ENCODE assay signal across 9 cellular contexts in the genomic region with DNA sequence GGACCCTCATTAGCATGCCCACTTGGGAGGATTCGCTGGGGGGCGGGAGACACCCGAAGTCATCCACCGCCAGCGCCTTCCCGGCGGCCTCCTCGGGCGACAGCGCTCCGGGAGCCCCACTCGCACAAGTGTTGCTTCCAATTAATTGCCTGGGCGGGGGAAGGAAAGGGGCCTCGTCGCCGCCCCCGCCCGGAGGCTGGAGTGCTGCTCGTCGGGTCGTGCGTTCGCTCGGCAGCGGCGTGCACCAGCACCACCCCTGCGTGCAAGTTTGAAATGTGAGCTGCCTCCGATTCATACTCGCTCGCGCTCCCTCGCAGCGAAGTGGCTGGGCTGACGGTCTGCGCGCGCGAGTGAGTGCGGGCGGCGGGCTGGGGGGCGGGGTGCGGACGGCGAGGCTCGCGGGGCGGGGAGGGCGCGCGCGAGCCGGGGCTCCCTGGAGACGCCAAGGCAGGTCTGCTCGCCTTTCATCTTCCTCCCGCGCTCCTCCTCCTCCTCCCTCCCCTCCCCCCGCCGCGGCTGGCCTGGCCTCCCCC.
DNase-seq lines count a peak whose midpoint lies in the region; ATAC-seq and TF ChIP-seq lines count a peak whose summit lies in the region.
"Had no signal": no experiment of that assay in that cellular context is flagged by ENCODE, and none has a peak within 500 bp of the region (broad histone marks: within the 10 kb centered on the region; RNA-seq: fewer than 3 reads in every experiment).

No MANE protein-coding gene starts in this region.

- intact Hi-C loops in sigmoid colon (cut with DNase I) = no loop called here

- no peaks in the 10 kb centered on the region for H3K36me3 ChIP-seq in sigmoid colon

- no peaks in the 10 kb centered on the region for H3K9me3 ChIP-seq in sigmoid colon

- H3K4me3 ChIP-seq in astrocyte of the cerebellum (ENCODE audit: low read depth, low read length) = peak overlapping the region; percentile 39
- peak overlapping the region; percentile 37 to 69 (median 57) for H3K4me3 ChIP-seq in sigmoid colon

- no peaks in the 10 kb centered on the region for H3K36me3 Mint-ChIP-seq in T-cell

- H3K9me3 Mint-ChIP-seq in T-cell = no peaks in the 10 kb centered on the region

- TF ChIP-seq EP300 in sigmoid colon (IDR thresholded peaks at IDR 0.05) = no peak

- peaks cover 42 to 53% (median 49%) of the 10 kb centered on the region in 3 donors for H3K4me1 Mint-ChIP-seq in T-cell

- no peaks in the 10 kb centered on the region for H3K27me3 ChIP-seq in sigmoid colon

- peak; percentile 40 to 56 (median 52) for ATAC-seq in T-cell (replicated peaks in 1 of 4)
- ATAC-seq: HCT116 had no signal

- peak; percentile 43 for TF ChIP-seq POLR2A in GM19193 (IDR thresholded peaks at IDR 0.05; ENCODE audit: extremely low read depth, insufficient read depth, insufficient read length)
- peak; percentile 47 to 69 for TF ChIP-seq POLR2A in sigmoid colon (IDR thresholded peaks at IDR 0.05)

- H3K4me3 Mint-ChIP-seq in T-cell = peak overlapping the region; percentile 52 to 83 (median 68)

- CTCF ChIA-PET in T-cell (lab: Charles Lee) = interaction anchor here in 1 of 2 donors (1.7 kb wide), 1 partner anchor 1196 kb away, joined by 4 read pairs; no protein-coding TSS in a partner anchor

- 0 to 7% methylated on average over 60 of the region's 60 CpGs for WGBS in sigmoid colon, 2 donors

- no peaks in the 10 kb centered on the region for H3K27me3 Mint-ChIP-seq in T-cell

- peak overlapping the region; percentile 76 to 98 (median 94) for H3K27ac ChIP-seq in sigmoid colon

- DNase-seq in AML-193 (lab: John Stamatoyannopoulos, UW) (peak; percentile 28), HS-5 (ENCODE audit: low read depth) (peak; percentile 15), T-cell (peak in 32 of 34 experiments; percentile 17 to 58 (median 38)), astrocyte of the cerebellum (ENCODE audit: low read depth) (no peak), hypothalamus (lab: John Stamatoyannopoulos, UW) (peak in 31 of 51 donors; percentile 26 to 80 (median 57)), sigmoid colon (peak; percentile 92), COLO829 (ENCODE audit: low spot score) (no peak)

- peaks cover 0 to 96% (median 89%) of the 10 kb centered on the region in 4 donors for H3K4me1 ChIP-seq in sigmoid colon

- in situ Hi-C loops in astrocyte of the cerebellum (cut with HindIII; ENCODE audit: low sequenced_read_pairs) = no loop called here

- POLR2A ChIA-PET in T-cell (lab: Charles Lee) = interaction anchor here in 1 of 2 donors (0.6 kb wide), 1 partner anchor 80 kb away, joined by 5 read pairs; no protein-coding TSS in a partner anchor

- TF ChIP-seq CTCF in astrocyte of the cerebellum (IDR thresholded peaks at IDR 0.05; ENCODE audit: low read depth, low read length, missing control alignments) = no peak
- no peak for TF ChIP-seq CTCF in sigmoid colon (IDR thresholded peaks at IDR 0.05)

- H3K27ac Mint-ChIP-seq in T-cell = no peak overlapping the region

Comparison
In these comparisons a context has a peak if more than half of its experiments do, and no peak if none do; other contexts are left out.
1. DNase-seq: peak in AML-193 (2 of 2), HS-5 (single experiment), T-cell (32 of 34), hypothalamus (31 of 51) and sigmoid colon (single experiment); none in astrocyte of the cerebellum (single experiment) and COLO829 (single experiment).